8 cellular contexts compared by ENCODE assay signal in the genomic region with DNA sequence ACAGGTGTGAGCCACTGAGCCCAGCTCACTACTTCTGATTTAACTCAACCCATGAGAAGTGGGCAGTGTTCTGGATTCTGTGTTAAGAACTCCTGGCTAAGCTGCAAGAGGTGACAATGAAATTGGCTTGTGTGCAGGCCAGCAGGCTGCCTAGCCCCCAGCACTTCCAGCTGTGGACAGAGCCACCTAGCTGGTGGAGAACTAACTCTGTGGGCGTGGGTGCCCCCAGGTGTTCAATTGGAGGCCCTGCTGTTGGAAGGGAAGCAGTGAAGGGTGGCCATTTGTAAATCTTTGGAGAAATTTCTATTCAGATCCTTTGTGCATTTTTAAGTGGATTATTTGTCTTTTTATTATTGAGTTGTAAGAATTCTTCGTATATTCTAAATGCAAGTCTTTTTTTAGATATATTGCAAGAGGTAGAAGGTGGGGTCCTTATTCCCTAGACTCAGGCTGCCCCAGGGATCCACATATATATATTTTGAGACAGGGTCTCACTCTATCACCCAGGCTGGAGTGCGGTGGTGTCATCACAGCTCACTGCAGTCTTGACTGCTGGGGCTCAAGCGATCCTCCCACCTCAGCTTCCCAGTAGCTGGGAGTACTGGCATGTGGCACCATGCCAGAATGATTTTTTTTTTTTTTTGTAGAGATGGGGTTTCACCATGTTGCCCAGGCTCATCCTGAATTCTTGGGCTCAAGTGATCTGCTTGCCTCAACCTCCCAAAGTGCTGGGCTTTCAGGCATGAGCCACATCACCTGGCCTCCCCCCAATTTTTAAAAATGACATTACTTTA. TPM values are rescaled to one million over a fixed set of nuclear protein-coding genes. Genes with fewer than 3 reads are reported as not detected.
DNase-seq lines count a peak whose midpoint lies in the region; ATAC-seq and TF ChIP-seq lines count a peak whose summit lies in the region.

No MANE protein-coding gene starts in this region.

- TF ChIP-seq CTCF in epithelial cell of proximal tubule (conservative IDR thresholded peaks at IDR 0.05; ENCODE audit: low read depth, low read length), result peak; percentile 86
- TF ChIP-seq CTCF in spleen (IDR thresholded peaks at IDR 0.05 in 8 of 11, conservative IDR thresholded peaks at IDR 0.05 in 3 of 11), result peak in 8 of 11 experiments; percentile 9 to 43 (median 30)

- H3K9me3 Mint-ChIP-seq in T-helper 2 cell treated with Interferon-gamma antibody and Interleukin-4, amounts not matched to agents 5 μg/mL and 100 μg/mL, for 36 hours, result no peaks in the 10 kb centered on the region

- H3K27me3 Mint-ChIP-seq in T-helper 2 cell treated with Interferon-gamma antibody and Interleukin-4, amounts not matched to agents 5 μg/mL and 100 μg/mL, for 36 hours (ENCODE audit: low read depth), result peaks cover 4% of the 10 kb centered on the region

- WGBS in spleen, 5 donors, result 34 to 56% (median 39%) methylated on average over 4 of the region's 4 CpGs

- no peak overlapping the region for H3K27ac ChIP-seq in spleen

- DNase-seq in NCI-H510A (lab: John Stamatoyannopoulos, UW), result peak; percentile 8
- DNase-seq in NCI-H510A treated with DMSO at 0.1 percent for 48 hours (lab: John Stamatoyannopoulos, UW), result no peak
- peak; percentile 40 for DNase-seq in MG63
- peak; percentile 30 for DNase-seq in T-helper 2 cell treated with Interferon-gamma antibody and Interleukin-4, amounts not matched to agents 5 μg/mL and 100 μg/mL, for 36 hours (ENCODE audit: low spot score)
- no peak for DNase-seq in epithelial cell of proximal tubule (ENCODE audit: low read depth)
- peak; percentile 71 for DNase-seq in spleen
- DNase-seq in central memory CD4-positive, alpha-beta T cell, result no peak

- H3K27me3 ChIP-seq in MG63 (peaks cover 18% of the 10 kb centered on the region), spleen (replicated peaks in 1 of 7) (peaks cover 0 to 33% (median 0%) of the 10 kb centered on the region in 7 donors)

- no peak for TF ChIP-seq POLR2A in spleen (IDR thresholded peaks at IDR 0.05)

- no peak overlapping the region for H3K4me3 Mint-ChIP-seq in T-helper 2 cell treated with Interferon-gamma antibody and Interleukin-4, amounts not matched to agents 5 μg/mL and 100 μg/mL, for 36 hours

- H3K36me3 ChIP-seq in MG63, result no peaks in the 10 kb centered on the region
- H3K36me3 ChIP-seq in spleen, result no peaks in the 10 kb centered on the region

- peaks cover 6% of the 10 kb centered on the region for H3K4me1 Mint-ChIP-seq in T-helper 2 cell treated with Interferon-gamma antibody and Interleukin-4, amounts not matched to agents 5 μg/mL and 100 μg/mL, for 36 hours (ENCODE audit: low read depth)

- no peak overlapping the region for H3K27ac Mint-ChIP-seq in T-helper 2 cell treated with Interferon-gamma antibody and Interleukin-4, amounts not matched to agents 5 μg/mL and 100 μg/mL, for 36 hours

- no peaks in the 10 kb centered on the region for H3K36me3 Mint-ChIP-seq in T-helper 2 cell treated with Interferon-gamma antibody and Interleukin-4, amounts not matched to agents 5 μg/mL and 100 μg/mL, for 36 hours (ENCODE audit: low read depth)

- H3K9me3 ChIP-seq in MG63 (no peaks in the 10 kb centered on the region), spleen (no peaks in the 10 kb centered on the region)

- intact Hi-C loops in spleen (cut with DNase I; ENCODE audit: low total_unique reads), result no loop called here

- no peaks in the 10 kb centered on the region for H3K4me1 ChIP-seq in spleen

- no peak for ATAC-seq in GM21529 (IDR thresholded peaks at IDR 0.05; ENCODE audit: unreplicated experiment)

- no peak overlapping the region for H3K4me3 ChIP-seq in MG63
- H3K4me3 ChIP-seq in epithelial cell of proximal tubule (ENCODE audit: low read depth, low read length), result no peak overlapping the region
- H3K4me3 ChIP-seq in spleen, result no peak overlapping the region

RNA-seq across cellular contexts. Expression of a gene that starts 7.2 kb away (rescaled TPM):
- 0.20 and 3.4 TPM in 2 replicates for total RNA-seq in MG63 (2014; rRNA removed; shearing (Covaris generic); ENCODE audit: low replicate concordance)
- total RNA-seq in epithelial cell of proximal tubule, result 4.7 and 19.5 TPM in 2 replicates
- total RNA-seq in spleen, result 10 to 100 TPM in 3 of 7 donors, 1 to 10 TPM in 4; 6.6 to 20.0 (median 8.7) TPM
- polyA plus RNA-seq in spleen, result 1 to 10 TPM; 1.8 to 7.1 (median 3.8) TPM

RNA-seq across cellular contexts. Expression of a gene that starts 31.6 kb away (rescaled TPM):
- 9.7 and 19.0 TPM in 2 replicates for total RNA-seq in MG63 (2014; rRNA removed; shearing (Covaris generic); ENCODE audit: low replicate concordance)
- total RNA-seq in epithelial cell of proximal tubule (6.1 and 9.0 TPM in 2 replicates), spleen (10 to 100 TPM in 6 of 7 donors, 1 to 10 TPM in 1; 7.9 to 18.9 (median 15.4) TPM)
- 10 to 100 TPM in 2 of 3 donors, 1 to 10 TPM in 1; 4.6 to 11.4 (median 10.9) TPM for polyA plus RNA-seq in spleen

RNA-seq across cellular contexts. Expression of a gene that starts 35.2 kb away (rescaled TPM):
- 10.8 and 31.9 TPM in 2 replicates for total RNA-seq in MG63 (2014; rRNA removed; shearing (Covaris generic); ENCODE audit: low replicate concordance)
- total RNA-seq in epithelial cell of proximal tubule (26.1 and 39.7 TPM in 2 replicates), spleen (10 to 100 TPM; 13.8 to 29.0 (median 21.9) TPM)
- 10 to 100 TPM; 21.2 to 28.0 (median 23.1) TPM for polyA plus RNA-seq in spleen

RNA-seq across cellular contexts. Expression of a gene that starts 50.3 kb away (rescaled TPM):
- 343 and 426 TPM in 2 replicates for total RNA-seq in MG63 (2014; rRNA removed; shearing (Covaris generic); ENCODE audit: low replicate concordance)
- total RNA-seq in epithelial cell of proximal tubule, result 123 and 219 TPM in 2 replicates
- total RNA-seq in spleen, result 100 to 1,000 TPM in 4 of 7 donors, 10 to 100 TPM in 3; 83.2 to 122 (median 108) TPM
- polyA plus RNA-seq in spleen, result 100 to 1,000 TPM; 142 to 247 (median 221) TPM

Comparison
In these comparisons a context has a peak if more than half of its experiments do, and no peak if none do; other contexts are left out.
1. DNase-seq: peak in NCI-H510A (single experiment), MG63 (single experiment), T-helper 2 cell treated with Interferon-gamma antibody and Interleukin-4, amounts not matched to agents 5 μg/mL and 100 μg/mL, for 36 hours (single experiment) and spleen (single experiment); none in NCI-H510A treated with DMSO at 0.1 percent for 48 hours (single experiment), epithelial cell of proximal tubule (single experiment) and central memory CD4-positive, alpha-beta T cell (single experiment).